2 cellular contexts compared by ENCODE assay signal in the genomic region with DNA sequence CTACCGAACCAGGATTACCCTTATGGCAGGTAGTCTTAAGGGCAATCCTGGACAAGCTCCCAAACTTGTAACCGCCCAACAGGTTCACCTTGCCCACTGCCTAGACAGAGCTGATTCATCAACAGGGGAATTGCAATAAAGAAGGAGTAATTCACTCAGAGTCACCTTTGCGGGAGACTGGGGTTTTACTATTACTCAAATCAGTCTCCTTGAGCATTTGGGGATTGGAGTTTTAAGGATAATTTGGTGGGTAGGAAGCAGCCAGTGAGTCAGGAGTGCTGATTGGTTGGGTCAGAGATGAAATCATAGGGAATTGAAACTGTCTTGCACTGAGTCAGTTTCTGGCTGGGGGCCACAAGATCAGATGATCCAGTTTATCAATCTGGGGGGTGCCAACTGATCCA.
TF ChIP-seq lines count a peak whose summit lies in the region.

No MANE protein-coding gene starts in this region.

TF ChIP-seq in IMR-90, 13 proteins besides CTCF, POLR2A, EP300 and RAD21:
- TF ChIP-seq SMC3 (IDR thresholded peaks at IDR 0.05; ENCODE audit: low read depth, low read length) (no peak), RFX5 (IDR thresholded peaks at IDR 0.05; ENCODE audit: low read depth, low read length) (no peak), NFE2L2 (IDR thresholded peaks at IDR 0.05; ENCODE audit: low read depth, low read length) (no peak), MXI1 (IDR thresholded peaks at IDR 0.05; ENCODE audit: borderline replicate concordance, low read depth, low read length) (no peak), RCOR1 (IDR thresholded peaks at IDR 0.05; ENCODE audit: insufficient replicate concordance, low read length) (no peak)

TF ChIP-seq in K562, 482 proteins besides CTCF, POLR2A, EP300 and RAD21:
- TF ChIP-seq FUS (optimal IDR thresholded peaks at IDR 0.05; ENCODE audit: low read depth, low read length): no peak
- TF ChIP-seq NFATC3 (IDR thresholded peaks at IDR 0.05): no peak
- no peak for TF ChIP-seq ZC3H4 (CRISPR knock-in tag; IDR thresholded peaks at IDR 0.05; ENCODE audit: borderline replicate concordance)
- TF ChIP-seq MAFF (IDR thresholded peaks at IDR 0.05; ENCODE audit: low read length): no peak
- TF ChIP-seq NFIC (IDR thresholded peaks at IDR 0.05): peak; percentile 59
- TF ChIP-seq HNRNPLL (IDR thresholded peaks at IDR 0.05; ENCODE audit: low read depth, low read length, poor library complexity, severe bottlenecking): no peak
- peak; percentile 45 for TF ChIP-seq FOSL1 (tag; conservative IDR thresholded peaks at IDR 0.05)
- TF ChIP-seq SNIP1 (IDR thresholded peaks at IDR 0.05; ENCODE audit: low read depth): no peak
- TF ChIP-seq, protein P1, sequence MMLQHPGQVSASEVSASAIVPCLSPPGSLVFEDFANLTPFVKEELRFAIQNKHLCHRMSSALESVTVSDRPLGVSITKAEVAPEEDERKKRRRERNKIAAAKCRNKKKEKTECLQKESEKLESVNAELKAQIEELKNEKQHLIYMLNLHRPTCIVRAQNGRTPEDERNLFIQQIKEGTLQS (IDR thresholded peaks at IDR 0.05): peak; percentile 40
- TF ChIP-seq, protein P1 (CRISPR knock-in tag; conservative IDR thresholded peaks at IDR 0.05): no peak
- no peak for TF ChIP-seq CBX1 (IDR thresholded peaks at IDR 0.05; ENCODE audit: low read depth)
- TF ChIP-seq STAT5A (IDR thresholded peaks at IDR 0.05; ENCODE audit: borderline replicate concordance, low read length): no peak
- no peak for TF ChIP-seq ZSCAN32 (CRISPR knock-in tag; IDR thresholded peaks at IDR 0.05)
